In the genomic region with DNA sequence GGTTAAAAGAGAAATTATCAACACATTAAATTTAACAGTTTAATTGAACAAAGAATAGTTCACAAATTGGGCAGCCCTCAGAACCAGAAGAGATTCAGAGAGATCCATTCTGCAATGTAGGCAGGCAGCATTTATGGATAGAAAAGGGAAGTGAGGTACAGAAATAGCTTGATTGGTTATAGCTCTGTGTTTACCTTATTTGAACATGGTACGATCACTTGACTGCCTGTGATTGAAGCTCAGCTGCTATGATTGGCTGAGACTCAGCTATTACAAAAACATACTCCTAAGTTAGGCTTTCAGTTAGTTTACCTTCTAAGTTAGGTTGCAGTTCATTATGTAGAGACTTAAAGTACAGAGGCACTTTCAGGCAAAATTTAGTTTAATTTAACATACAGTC, we compare ENCODE assay signal across 21 cellular contexts. TPM values are rescaled to one million over a fixed set of nuclear protein-coding genes. Genes with fewer than 3 reads are reported as not detected.
DNase-seq lines count a peak whose midpoint lies in the region; ATAC-seq, FAIRE-seq and TF ChIP-seq lines count a peak whose summit lies in the region.
"Had no signal": no experiment of that assay in that cellular context is flagged by ENCODE, and none has a peak within 500 bp of the region (broad histone marks: within the 10 kb centered on the region; RNA-seq: fewer than 3 reads in every experiment).

No MANE protein-coding gene starts in this region.

- CTCF ChIA-PET in K562 (lab: Yijun Ruan, JAX; ENCODE audit: low intra/inter-chr PET ratio): no interaction called here

- peaks cover 32 to 39% of the 10 kb centered on the region in 2 donors for H3K36me3 Mint-ChIP-seq in stimulated activated naive B cell treated with anti-CD40 and anti-IgM and Interleukin-4, amounts not matched to agents 10 μg/mL and 1 μg/mL and 100 μg/mL, for 72 hours

- no peak for TF ChIP-seq CTCF in K562 (IDR thresholded peaks at IDR 0.05 in 2 of 3, conservative IDR thresholded peaks at IDR 0.05 in 1 of 3; ENCODE audit: insufficient read depth in 2 of 3, low read depth in 1 of 3, low read length in 3 of 3)

- H3K9me1 ChIP-seq in K562 (ENCODE audit: control insufficient read depth, insufficient read depth, low read length): no peaks in the 10 kb centered on the region

- peaks cover 13 to 29% of the 10 kb centered on the region in 2 donors for H3K4me1 Mint-ChIP-seq in stimulated activated naive B cell treated with anti-CD40 and anti-IgM and Interleukin-4, amounts not matched to agents 10 μg/mL and 1 μg/mL and 100 μg/mL, for 72 hours
- H3K4me1 Mint-ChIP-seq: GM23338 had no signal

- H2AFZ ChIP-seq in K562 (ENCODE audit: low read depth, low read length): no peak overlapping the region
- H2AFZ ChIP-seq: GM23338 had no signal

- POLR2A ChIA-PET in K562 (lab: Yijun Ruan, JAX): interaction anchor here (0.6 to 0.7 kb wide), 2 partner anchors 104 to 130 kb away, joined by 3 read pairs; no protein-coding TSS in a partner anchor

- H4K20me1 ChIP-seq in K562 (replicated peaks; ENCODE audit: control insufficient read depth, insufficient read depth, low read length): no peaks in the 10 kb centered on the region

- H3K4me3 ChIP-seq in K562: no peak overlapping the region
- H3K4me3 ChIP-seq: GM23338 had no signal

- H3K4me2 ChIP-seq in K562 (ENCODE audit: insufficient read depth, low read length): no peak overlapping the region
- H3K4me2 ChIP-seq: GM23338, SK-N-SH had no signal

- no TSS peak for BruUV-seq in K562 (replicated peaks; lab: Mats Ljungman, UMichigan)

- DNase-seq in H54 (ENCODE audit: insufficient read length, low spot score) (no peak), MV-4-11 (lab: John Stamatoyannopoulos, UW) (peak; percentile 19), K562 (ENCODE audit: extremely low read depth in 1 of 4, low spot score in 3 of 4) (no peak), hippocampal formation (lab: John Stamatoyannopoulos, UW) (no peak)
- DNase-seq in stimulated activated naive B cell treated with anti-CD40 and anti-IgM and Interleukin-4, amounts not matched to agents 10 μg/mL and 1 μg/mL and 100 μg/mL, for 72 hours: no peak
- DNase-seq: BE2C; CD8-positive, alpha-beta T cell; DMS79 treated with DMSO at 0.1 percent for 48 hours; MM.1S; NCI-H1417; NCI-H1930; NCI-H446 treated with DMSO at 0.1 percent for 48 hours; NK-92 treated with Interleukin-12 subunit alpha and Interleukin-12 subunit beta, amount 100 ng/mL, for 24 hours; SK-N-SH; T-cell had no signal

- no peaks in the 10 kb centered on the region for H3K27me3 ChIP-seq in K562 (ENCODE audit: control insufficient read depth in 2 of 2, insufficient read depth in 2 of 2, low read length in 2 of 2)
- H3K27me3 ChIP-seq: BE2C had no signal

- no peaks in the 10 kb centered on the region for H3K9me3 ChIP-seq in K562 (replicated peaks; ENCODE audit: control insufficient read depth, insufficient read depth, low read depth, low read length)
- H3K9me3 ChIP-seq: BE2C, SK-N-SH had no signal

- in situ Hi-C loops in K562 (cut with MboI): no loop called here

- no peak for TF ChIP-seq RAD21 in K562 (CRISPR knock-in tag; conservative IDR thresholded peaks at IDR 0.05 in 1 of 2, IDR thresholded peaks at IDR 0.05 in 1 of 2)

- no peak for TF ChIP-seq POLR2A in H54 (IDR thresholded peaks at IDR 0.05; ENCODE audit: low read depth, low read length)
- TF ChIP-seq POLR2A in K562 (conservative IDR thresholded peaks at IDR 0.05): no peak

- H3K4me3 Mint-ChIP-seq in stimulated activated naive B cell treated with anti-CD40 and anti-IgM and Interleukin-4, amounts not matched to agents 10 μg/mL and 1 μg/mL and 100 μg/mL, for 72 hours: no peak overlapping the region
- H3K4me3 Mint-ChIP-seq: CD8-positive, alpha-beta T cell; GM23338; T-cell had no signal

- intact Hi-C loops in K562 (cut with micrococcal nuclease): no loop called here

- ATAC-seq in K562: no peak
- peak; percentile 41 to 45 for ATAC-seq in stimulated activated naive B cell treated with anti-CD40 and anti-IgM and Interleukin-4, amounts not matched to agents 10 μg/mL and 1 μg/mL and 100 μg/mL, for 72 hours (replicated peaks)
- ATAC-seq in HG02981 (IDR thresholded peaks at IDR 0.05; ENCODE audit: unreplicated experiment): no peak
- ATAC-seq in HG03354 (IDR thresholded peaks at IDR 0.05; ENCODE audit: poor library complexity, severe bottlenecking, unreplicated experiment): no peak
- ATAC-seq: CD8-positive, alpha-beta T cell; GM23338; HepG2; Panc1; T-cell had no signal

- no peaks in the 10 kb centered on the region for H3K27me3 Mint-ChIP-seq in stimulated activated naive B cell treated with anti-CD40 and anti-IgM and Interleukin-4, amounts not matched to agents 10 μg/mL and 1 μg/mL and 100 μg/mL, for 72 hours
- H3K27me3 Mint-ChIP-seq: T-cell had no signal

- no peak overlapping the region for H3K27ac Mint-ChIP-seq in stimulated activated naive B cell treated with anti-CD40 and anti-IgM and Interleukin-4, amounts not matched to agents 10 μg/mL and 1 μg/mL and 100 μg/mL, for 72 hours
- H3K27ac Mint-ChIP-seq: GM23338 had no signal

- TF ChIP-seq EP300 in K562 (IDR thresholded peaks at IDR 0.05; ENCODE audit: low read length): no peak

- H3K9ac ChIP-seq in K562 (ENCODE audit: insufficient read depth in 1 of 2, low read depth in 2 of 2, low read length in 2 of 2): no peak overlapping the region
- H3K9ac ChIP-seq: SK-N-SH had no signal

- H3K4me1 ChIP-seq in K562 (replicated peaks in 1 of 2; ENCODE audit: control insufficient read depth in 2 of 2, insufficient read depth in 2 of 2, low read length in 2 of 2): no peaks in the 10 kb centered on the region
- H3K4me1 ChIP-seq: BE2C had no signal

- peak; percentile 60 for FAIRE-seq in H54 (lab: Jason Lieb, UNC)
- peak; percentile 37 for FAIRE-seq in K562 (lab: Jason Lieb, UNC)
- FAIRE-seq: G401.6, HepG2 had no signal

- WGBS in K562 (ENCODE audit: insufficient coverage, low coverage, missing lambda C conversion rate): 71% methylated on average over 1 of the region's 1 CpG

- H3K36me3 ChIP-seq in K562 (ENCODE audit: control insufficient read depth, insufficient read depth, low read length): peaks cover 29% of the 10 kb centered on the region
- H3K36me3 ChIP-seq: BE2C had no signal

- no peaks in the 10 kb centered on the region for H3K9me3 Mint-ChIP-seq in stimulated activated naive B cell treated with anti-CD40 and anti-IgM and Interleukin-4, amounts not matched to agents 10 μg/mL and 1 μg/mL and 100 μg/mL, for 72 hours
- H3K9me3 Mint-ChIP-seq: CD8-positive, alpha-beta T cell; GM23338; T-cell had no signal

- H3K27ac ChIP-seq in K562 (ENCODE audit: extremely low read depth, low read depth, low read length): no peak overlapping the region

- no peaks in the 10 kb centered on the region for H3K79me2 ChIP-seq in K562 (ENCODE audit: control insufficient read depth, insufficient read depth, low read length)

TF ChIP-seq in K562, 482 proteins besides CTCF, POLR2A, EP300 and RAD21:
- TF ChIP-seq CSDE1 (IDR thresholded peaks at IDR 0.05) (no peak), FOXJ2 (tag; IDR thresholded peaks at IDR 0.05) (no peak), ZFP36 (IDR thresholded peaks at IDR 0.05; ENCODE audit: low read depth, low read length, partially characterized antibody) (no peak), HEY1 (CRISPR knock-in tag; IDR thresholded peaks at IDR 0.05; ENCODE audit: borderline replicate concordance) (no peak), ETS2 (tag; IDR thresholded peaks at IDR 0.05; ENCODE audit: borderline replicate concordance, poor library complexity, severe bottlenecking) (no peak), SPI1 (IDR thresholded peaks at IDR 0.05; ENCODE audit: borderline replicate concordance, low read depth, low read length) (0 out of 2 replicates have a peak, but pooled peaks have one; percentile 15)

RNA-seq across cellular contexts. Expression of gene CNTRL, which starts 7.3 kb away (rescaled TPM):
- total RNA-seq in K562 (2011; cell fraction: chromatin; rRNA removed; ENCODE audit: low replicate concordance): 21.2 and 121 TPM in 2 replicates
- total RNA-seq in K562 (2011; cell fraction: nucleolus; rRNA removed): 6.3 and 12.8 TPM in 2 replicates
- total RNA-seq in K562 (2011; cell fraction: nucleoplasm; rRNA removed): 24.6 and 27.5 TPM in 2 replicates
- total RNA-seq in K562 (2014; rRNA removed): 16.9 and 18.3 TPM in 2 replicates
- 28.9 and 34.2 TPM in 2 replicates for total RNA-seq in K562 (2014; rRNA removed; fragmentation: Illumina TruSeq; extraction: Trizol)
- total RNA-seq in K562 (2015; rRNA removed; fragmentation: Illumina TruSeq; extraction: Trizol): 25.8 and 27.3 TPM in 2 replicates
- total RNA-seq in K562 (2021): 19.0 and 20.5 TPM in 2 replicates
- polyA plus RNA-seq in K562 (2011; rRNA removed): 25.4 and 28.0 TPM in 2 replicates
- 9.7 and 12.7 TPM in 2 replicates for polyA plus RNA-seq in K562 (2011; cell fraction: cytosol; rRNA removed)
- polyA plus RNA-seq in K562 (2011; cell fraction: nucleus; rRNA removed): 28.5 and 31.2 TPM in 2 replicates
- 15.4 and 26.7 TPM in 2 replicates for polyA plus RNA-seq in K562 (2012)
- 22.2 and 24.0 TPM in 2 replicates for polyA plus RNA-seq in K562 (2014; fragmentation: Illumina TruSeq; extraction: Trizol)
- polyA plus RNA-seq in K562 (2014; fragmentation: Nextera tagmentation; extraction: Ambion mirVana): 10 to 100 TPM in 1 of 2 experiments, 1 to 10 TPM in 1; 9.2 to 10.5 TPM
- polyA plus RNA-seq in K562 (2014; rRNA removed): 16.1 and 19.1 TPM in 2 replicates
- 39.5 and 47.9 TPM in 2 replicates for polyA minus RNA-seq in K562 (2011; rRNA and poly(A)+ RNA removed)
- 15.1 and 15.9 TPM in 2 replicates for polyA minus RNA-seq in K562 (2011; cell fraction: cytosol; rRNA and poly(A)+ RNA removed)
- 24.4 and 48.9 TPM in 2 replicates for polyA minus RNA-seq in K562 (2011; cell fraction: nucleus; rRNA and poly(A)+ RNA removed)

RNA-seq across cellular contexts. Expression of gene C5, which starts 32.0 kb away (rescaled TPM):
- total RNA-seq in K562 (2011; cell fraction: chromatin; rRNA removed; ENCODE audit: low replicate concordance): 0.19 and 0.65 TPM in 2 replicates
- total RNA-seq in K562 (2011; cell fraction: nucleolus; rRNA removed): 0.13 TPM in 1 of 2 replicates, not detected in the other
- 0.08 and 0.22 TPM in 2 replicates for total RNA-seq in K562 (2011; cell fraction: nucleoplasm; rRNA removed)
- total RNA-seq in K562 (2014; rRNA removed) (0.41 and 0.86 TPM in 2 replicates), K562 (2014; rRNA removed; fragmentation: Illumina TruSeq; extraction: Trizol) (0.51 and 0.65 TPM in 2 replicates), K562 (2015; rRNA removed; fragmentation: Illumina TruSeq; extraction: Trizol) (0.79 and 0.91 TPM in 2 replicates), K562 (2021) (0.42 and 0.56 TPM in 2 replicates)
- polyA plus RNA-seq in K562 (2011; rRNA removed) (0.50 and 0.62 TPM in 2 replicates), K562 (2014; fragmentation: Illumina TruSeq; extraction: Trizol) (0.32 and 0.34 TPM in 2 replicates), K562 (2014; fragmentation: Nextera tagmentation; extraction: Ambion mirVana) (under 1 TPM; 0.08 to 0.15 TPM), K562 (2014; rRNA removed) (0.27 and 0.81 TPM in 2 replicates)
- 0.06 and 0.16 TPM in 2 replicates for polyA plus RNA-seq in K562 (2011; cell fraction: cytosol; rRNA removed)
- 0.27 and 0.31 TPM in 2 replicates for polyA plus RNA-seq in K562 (2011; cell fraction: nucleus; rRNA removed)
- polyA plus RNA-seq in K562 (2012): 0.39 and 1.6 TPM in 2 replicates
- polyA minus RNA-seq in K562 (2011; rRNA and poly(A)+ RNA removed): 0.56 and 1.4 TPM in 2 replicates
- 2.5 TPM in 1 of 2 replicates, not detected in the other for polyA minus RNA-seq in K562 (2011; cell fraction: cytosol; rRNA and poly(A)+ RNA removed)
- polyA minus RNA-seq in K562 (2011; cell fraction: nucleus; rRNA and poly(A)+ RNA removed): 0.40 and 1.1 TPM in 2 replicates
- polyA plus RNA-seq: GM23338 had no signal

Comparison
In these comparisons a context has a peak if more than half of its experiments do, and no peak if none do; other contexts are left out.
1. ATAC-seq: peak in stimulated activated naive B cell treated with anti-CD40 and anti-IgM and Interleukin-4, amounts not matched to agents 10 μg/mL and 1 μg/mL and 100 μg/mL, for 72 hours (2 of 2); none in K562 (single experiment), HG02981 (single experiment) and HG03354 (single experiment).